In genomic region chr3:52050571-52050970, GRCh38 we compare ENCODE assay signal across 24 cellular contexts. TPM values are rescaled to one million over a fixed set of nuclear protein-coding genes. Genes with fewer than 3 reads are reported as not detected.
DNase-seq lines count a peak whose midpoint lies in the region; ATAC-seq, FAIRE-seq and TF ChIP-seq lines count a peak whose summit lies in the region.
"Had no signal": no experiment of that assay in that cellular context is flagged by ENCODE, and none has a peak within 500 bp of the region (broad histone marks: within the 10 kb centered on the region; RNA-seq: fewer than 3 reads in every experiment).

No MANE protein-coding gene starts in this region.

- H3K36me3 ChIP-seq in HepG2 (replicated peaks in 1 of 2; ENCODE audit: control insufficient read depth in 1 of 2, insufficient read depth in 2 of 2, low read length in 2 of 2): peaks cover 12 to 30% of the 10 kb centered on the region in 2 experiments; a peak in 4 of 5 replicates
- peaks cover 0 to 14% (median 3%) of the 10 kb centered on the region in 4 donors for H3K36me3 ChIP-seq in right lobe of liver
- H3K36me3 ChIP-seq in upper lobe of right lung: peaks cover 46% of the 10 kb centered on the region
- peaks cover 20% of the 10 kb centered on the region for H3K36me3 ChIP-seq in H7 (replicated peaks; ENCODE audit: control insufficient read depth, insufficient read depth, low read length)

- no peak overlapping the region for H3K4me3 Mint-ChIP-seq in activated naive CD8-positive, alpha-beta T cell treated with anti-CD3 and anti-CD28 coated beads, Interleukin-2, amount 10 ng/mL, durations not matched to agents 7 days and 5 days
- H3K4me3 Mint-ChIP-seq: activated naive CD4-positive, alpha-beta T cell treated with anti-CD3 and anti-CD28 coated beads, Interleukin-2, amount 10 ng/mL, durations not matched to agents 7 days and 5 days; CD14-positive monocyte; neural crest cell had no signal

- no peaks in the 10 kb centered on the region for H3K9me3 Mint-ChIP-seq in activated naive CD8-positive, alpha-beta T cell treated with anti-CD3 and anti-CD28 coated beads, Interleukin-2, amount 10 ng/mL, durations not matched to agents 7 days and 5 days
- H3K9me3 Mint-ChIP-seq: activated naive CD4-positive, alpha-beta T cell treated with anti-CD3 and anti-CD28 coated beads, Interleukin-2, amount 10 ng/mL, durations not matched to agents 7 days and 5 days; neural crest cell had no signal

- H3K4me3 ChIP-seq in HepG2 (replicated peaks in 1 of 3; ENCODE audit: insufficient read depth in 1 of 3, low read depth in 2 of 3, low read length in 3 of 3) (no peak overlapping the region), right lobe of liver (no peak overlapping the region), upper lobe of right lung (no peak overlapping the region), H7 (ENCODE audit: insufficient read depth, low read depth, low read length) (no peak overlapping the region)
- H3K4me3 ChIP-seq: HAP-1, thoracic aorta had no signal

- H3K4me2 ChIP-seq in HepG2 (ENCODE audit: low read depth, low read length): no peak overlapping the region

- TF ChIP-seq CTCF in HepG2 (CRISPR knock-in tag; IDR thresholded peaks at IDR 0.05) (no peak), right lobe of liver (IDR thresholded peaks at IDR 0.05) (no peak), upper lobe of right lung (IDR thresholded peaks at IDR 0.05) (no peak)

- TF ChIP-seq EP300 in HepG2 (IDR thresholded peaks at IDR 0.05; ENCODE audit: low read depth in 2 of 2, low read length in 2 of 2): no peak
- TF ChIP-seq EP300 in HepG2 (CRISPR knock-in tag; IDR thresholded peaks at IDR 0.05; ENCODE audit: borderline replicate concordance): no peak

- WGBS in HepG2 (ENCODE audit: low lambda C conversion rate): 96% methylated on average over 17 of the region's 21 CpGs
- WGBS in right lobe of liver (ENCODE audit: insufficient coverage, low coverage, low lambda C conversion rate, missing lambda C conversion rate): no CpG with 5 or more reads among the region's 21 CpGs

- DNase-seq in HepG2 (ENCODE audit: low spot score) (no peak), right lobe of liver (no peak), upper lobe of right lung (no peak), H7 (no peak), ureter (ENCODE audit: low spot score) (no peak)
- DNase-seq in activated naive CD8-positive, alpha-beta T cell treated with anti-CD3 and anti-CD28 coated beads, Interleukin-2, amount 10 ng/mL, durations not matched to agents 7 days and 5 days: no peak
- DNase-seq: activated CD4-positive, CD25-positive, alpha-beta regulatory T cell treated with anti-CD3 and anti-CD28 coated beads, Interleukin-2, amount 50 U/mL, for 72 hours; activated naive CD4-positive, alpha-beta T cell treated with anti-CD3 and anti-CD28 coated beads, Interleukin-2, amount 10 ng/mL, durations not matched to agents 7 days and 5 days; activated T-cell treated with anti-CD3 and anti-CD28 coated beads, Interleukin-2, amount 50 U/mL, for 1 hour; DMS153; GDM1; left colon; MM.1S; NCI-H1417 treated with DMSO at 0.1 percent for 48 hours; NCI-H2107; NCI-H524; RPMI8226 had no signal

- intact Hi-C loops in HepG2 (cut with micrococcal nuclease; ENCODE audit: unreplicated experiment): no loop called here
- intact Hi-C loops in right lobe of liver (cut with DNase I): loop anchor here in 1 of 2 donors (5.0 kb wide), 1 partner anchor 72 kb away; no protein-coding TSS in a partner anchor
- intact Hi-C loops in upper lobe of right lung (cut with DNase I): loop anchor here (5.0 to 10.0 kb wide), 2 partner anchors 48 to 94 kb away; no protein-coding TSS in a partner anchor

- H3K27me3 ChIP-seq in HepG2 (ENCODE audit: control insufficient read depth in 1 of 2, insufficient read depth in 2 of 2, low read length in 2 of 2): no peaks in the 10 kb centered on the region; a peak in 1 of 5 replicates
- H3K27me3 ChIP-seq in right lobe of liver: no peaks in the 10 kb centered on the region
- H3K27me3 ChIP-seq in layer of hippocampus (ENCODE audit: control insufficient read depth, insufficient read depth, low read length): no peaks in the 10 kb centered on the region
- H3K27me3 ChIP-seq in upper lobe of right lung: no peaks in the 10 kb centered on the region
- peaks cover 2% of the 10 kb centered on the region; the same call in 1 of the 2 replicates for H3K27me3 ChIP-seq in H7 (ENCODE audit: control insufficient read depth, insufficient read depth, low read length)

- no peak for FAIRE-seq in HepG2 (lab: Jason Lieb, UNC)

- H3K4me1 Mint-ChIP-seq in activated naive CD8-positive, alpha-beta T cell treated with anti-CD3 and anti-CD28 coated beads, Interleukin-2, amount 10 ng/mL, durations not matched to agents 7 days and 5 days: peaks cover 35% of the 10 kb centered on the region

- no peaks in the 10 kb centered on the region for H3K27me3 Mint-ChIP-seq in activated naive CD8-positive, alpha-beta T cell treated with anti-CD3 and anti-CD28 coated beads, Interleukin-2, amount 10 ng/mL, durations not matched to agents 7 days and 5 days
- H3K27me3 Mint-ChIP-seq: activated naive CD4-positive, alpha-beta T cell treated with anti-CD3 and anti-CD28 coated beads, Interleukin-2, amount 10 ng/mL, durations not matched to agents 7 days and 5 days had no signal

- H3K27ac ChIP-seq in HepG2 (ENCODE audit: extremely low read length, insufficient read depth, low read length) (no peak overlapping the region), right lobe of liver (no peak overlapping the region), layer of hippocampus (ENCODE audit: low read depth, low read length) (peak overlapping the region; percentile 94), upper lobe of right lung (peak overlapping the region; percentile 90)

- CTCF ChIA-PET in HepG2 (lab: Yijun Ruan, JAX; ENCODE audit: low intra/inter-chr PET ratio, low total read pairs): no interaction called here

- H3K9me3 ChIP-seq in HepG2 (ENCODE audit: low read length) (no peaks in the 10 kb centered on the region), right lobe of liver (no peaks in the 10 kb centered on the region), upper lobe of right lung (no peaks in the 10 kb centered on the region)
- H3K9me3 ChIP-seq: HAP-1, thoracic aorta had no signal

- POLR2A ChIA-PET in HepG2 (lab: Yijun Ruan, JAX): no interaction called here
- POLR2A ChIA-PET in activated naive CD8-positive, alpha-beta T cell treated with anti-CD3 and anti-CD28 coated beads, Interleukin-2, amount 10 ng/mL, durations not matched to agents 7 days and 5 days (lab: Charles Lee): no interaction called here

- no peaks in the 10 kb centered on the region for H3K79me2 ChIP-seq in HepG2 (ENCODE audit: insufficient read depth, low read length)

- no peak for TF ChIP-seq POLR2A in HepG2 (IDR thresholded peaks at IDR 0.05; ENCODE audit: insufficient read depth in 1 of 2, low read depth in 2 of 2, low read length in 2 of 2)
- no peak for TF ChIP-seq POLR2A in right lobe of liver (IDR thresholded peaks at IDR 0.05)

- peak overlapping the region; percentile 63 for H3K27ac Mint-ChIP-seq in activated naive CD8-positive, alpha-beta T cell treated with anti-CD3 and anti-CD28 coated beads, Interleukin-2, amount 10 ng/mL, durations not matched to agents 7 days and 5 days

- no peak overlapping the region for H2AFZ ChIP-seq in HepG2 (ENCODE audit: low read length)

- ATAC-seq in HepG2 (no peak), right lobe of liver (no peak), upper lobe of right lung (no peak), HG03039 (IDR thresholded peaks at IDR 0.05; ENCODE audit: unreplicated experiment) (no peak)
- ATAC-seq in activated naive CD8-positive, alpha-beta T cell treated with anti-CD3 and anti-CD28 coated beads, Interleukin-2, amount 10 ng/mL, durations not matched to agents 7 days and 5 days (ENCODE audit: low read depth): no peak
- ATAC-seq: left colon, sciatic nerve had no signal

- TF ChIP-seq RAD21 in HepG2 (CRISPR knock-in tag; IDR thresholded peaks at IDR 0.05): no peak

- BruUV-seq in HepG2 (replicated peaks; lab: Mats Ljungman, UMichigan): no TSS peak

- H3K4me1 ChIP-seq in HepG2 (ENCODE audit: insufficient read depth, low read length): peaks cover 59% of the 10 kb centered on the region
- peaks cover 0 to 7% (median 0%) of the 10 kb centered on the region in 4 donors for H3K4me1 ChIP-seq in right lobe of liver
- H3K4me1 ChIP-seq in upper lobe of right lung: peaks cover 85% of the 10 kb centered on the region

- H4K20me1 ChIP-seq in HepG2 (ENCODE audit: insufficient read depth, low read length): no peaks in the 10 kb centered on the region

- in situ Hi-C loops in HepG2 (cut with HindIII; ENCODE audit: extremely low pct_ligation_motif_present, low pct_unique_long_range_greater_than_20kb): no loop called here

- H3K36me3 Mint-ChIP-seq in activated naive CD8-positive, alpha-beta T cell treated with anti-CD3 and anti-CD28 coated beads, Interleukin-2, amount 10 ng/mL, durations not matched to agents 7 days and 5 days: peaks cover 16% of the 10 kb centered on the region

- no peak overlapping the region for H3K9ac ChIP-seq in HepG2 (ENCODE audit: insufficient read depth, low read depth, low read length)

RNA-seq across cellular contexts. Expression of gene DUSP7, which starts 5.8 kb away (rescaled TPM):
- total RNA-seq in HepG2 (2016; rRNA removed; fragmentation: Illumina TruSeq; extraction: Trizol): 6.6 and 7.3 TPM in 2 replicates
- total RNA-seq in HepG2 (2016; cell fraction: cytosol; rRNA removed; fragmentation: Illumina TruSeq; extraction: Trizol; ENCODE audit: low read depth): 4.7 and 5.1 TPM in 2 replicates
- total RNA-seq in HepG2 (2016; cell fraction: insoluble cytoplasmic fraction; rRNA removed; fragmentation: Illumina TruSeq; extraction: Trizol): 5.1 and 7.0 TPM in 2 replicates
- total RNA-seq in HepG2 (2016; cell fraction: membrane; rRNA removed; fragmentation: Illumina TruSeq; extraction: Trizol): 14.7 and 15.2 TPM in 2 replicates
- total RNA-seq in HepG2 (2016; cell fraction: nucleus; rRNA removed; fragmentation: Illumina TruSeq; extraction: Trizol): 4.6 and 4.7 TPM in 2 replicates
- polyA plus RNA-seq in HepG2 (2011; rRNA removed): 8.7 and 8.8 TPM in 2 replicates
- polyA plus RNA-seq in HepG2 (2011; cell fraction: cytosol; rRNA removed): 8.3 and 10.5 TPM in 2 replicates
- 5.7 and 6.3 TPM in 2 replicates for polyA plus RNA-seq in HepG2 (2011; cell fraction: nucleus; rRNA removed)
- polyA plus RNA-seq in HepG2 (2012): 2.9 and 3.4 TPM in 2 replicates
- polyA plus RNA-seq in HepG2 (2016; cell fraction: cytosol; fragmentation: Illumina TruSeq; extraction: Trizol; ENCODE audit: low read depth): 7.5 and 8.7 TPM in 2 replicates
- polyA plus RNA-seq in HepG2 (2016; cell fraction: insoluble cytoplasmic fraction; fragmentation: Illumina TruSeq; extraction: Trizol; ENCODE audit: low read depth): 9.3 and 11.6 TPM in 2 replicates
- polyA plus RNA-seq in HepG2 (2016; cell fraction: membrane; fragmentation: Illumina TruSeq; extraction: Trizol; ENCODE audit: low read depth): 15.7 and 19.4 TPM in 2 replicates
- 7.9 and 8.3 TPM in 2 replicates for polyA plus RNA-seq in HepG2 (2016; cell fraction: nucleus; fragmentation: Illumina TruSeq; extraction: Trizol; ENCODE audit: insufficient read depth, low read depth)
- 31.6 and 87.2 TPM in 2 replicates for polyA minus RNA-seq in HepG2 (2011; rRNA and poly(A)+ RNA removed; ENCODE audit: low replicate concordance)
- polyA minus RNA-seq in HepG2 (2011; cell fraction: cytosol; rRNA and poly(A)+ RNA removed): 8.1 and 9.1 TPM in 2 replicates
- polyA minus RNA-seq in HepG2 (2011; cell fraction: nucleus; rRNA and poly(A)+ RNA removed): 4.6 and 5.6 TPM in 2 replicates
- total RNA-seq in right lobe of liver: 1 to 10 TPM; 3.0 to 4.2 (median 3.5) TPM
- total RNA-seq in activated naive CD8-positive, alpha-beta T cell treated with anti-CD3 and anti-CD28 coated beads, Interleukin-2, amount 10 ng/mL, durations not matched to agents 7 days and 5 days: 10 to 100 TPM; 30.9 to 31.3 TPM
- 40.7 TPM for total RNA-seq in upper lobe of right lung
- 19.5 and 21.7 TPM in 2 replicates for total RNA-seq in H7 (2014; rRNA removed; shearing (Covaris generic))
- total RNA-seq in ureter: 22.2 TPM

RNA-seq across cellular contexts. Expression of gene RPL29, which starts 54.9 kb away (rescaled TPM):
- 1,348 and 1,507 TPM in 2 replicates for total RNA-seq in HepG2 (2016; rRNA removed; fragmentation: Illumina TruSeq; extraction: Trizol)
- total RNA-seq in HepG2 (2016; cell fraction: cytosol; rRNA removed; fragmentation: Illumina TruSeq; extraction: Trizol; ENCODE audit: low read depth): 2,410 and 2,561 TPM in 2 replicates
- total RNA-seq in HepG2 (2016; cell fraction: insoluble cytoplasmic fraction; rRNA removed; fragmentation: Illumina TruSeq; extraction: Trizol): 1,336 and 1,557 TPM in 2 replicates
- total RNA-seq in HepG2 (2016; cell fraction: membrane; rRNA removed; fragmentation: Illumina TruSeq; extraction: Trizol): 3,125 and 3,259 TPM in 2 replicates
- 561 and 582 TPM in 2 replicates for total RNA-seq in HepG2 (2016; cell fraction: nucleus; rRNA removed; fragmentation: Illumina TruSeq; extraction: Trizol)
- 2,212 and 2,263 TPM in 2 replicates for polyA plus RNA-seq in HepG2 (2011; rRNA removed)
- polyA plus RNA-seq in HepG2 (2011; cell fraction: cytosol; rRNA removed): 3,529 and 3,773 TPM in 2 replicates
- 1,156 and 1,364 TPM in 2 replicates for polyA plus RNA-seq in HepG2 (2011; cell fraction: nucleus; rRNA removed)
- polyA plus RNA-seq in HepG2 (2012): 2,468 and 3,197 TPM in 2 replicates
- 3,334 and 3,729 TPM in 2 replicates for polyA plus RNA-seq in HepG2 (2016; cell fraction: cytosol; fragmentation: Illumina TruSeq; extraction: Trizol; ENCODE audit: low read depth)
- 2,145 and 2,237 TPM in 2 replicates for polyA plus RNA-seq in HepG2 (2016; cell fraction: insoluble cytoplasmic fraction; fragmentation: Illumina TruSeq; extraction: Trizol; ENCODE audit: low read depth)
- polyA plus RNA-seq in HepG2 (2016; cell fraction: membrane; fragmentation: Illumina TruSeq; extraction: Trizol; ENCODE audit: low read depth): 4,346 and 4,410 TPM in 2 replicates
- 1,173 and 1,267 TPM in 2 replicates for polyA plus RNA-seq in HepG2 (2016; cell fraction: nucleus; fragmentation: Illumina TruSeq; extraction: Trizol; ENCODE audit: insufficient read depth, low read depth)
- polyA minus RNA-seq in HepG2 (2011; rRNA and poly(A)+ RNA removed; ENCODE audit: low replicate concordance): 1,196 and 1,308 TPM in 2 replicates
- polyA minus RNA-seq in HepG2 (2011; cell fraction: cytosol; rRNA and poly(A)+ RNA removed): 819 and 837 TPM in 2 replicates
- polyA minus RNA-seq in HepG2 (2011; cell fraction: nucleus; rRNA and poly(A)+ RNA removed): 324 and 432 TPM in 2 replicates
- total RNA-seq in right lobe of liver: 100 to 1,000 TPM; 396 to 971 (median 447) TPM
- 1,000 to 10,000 TPM; 1,076 to 1,089 TPM for total RNA-seq in activated naive CD8-positive, alpha-beta T cell treated with anti-CD3 and anti-CD28 coated beads, Interleukin-2, amount 10 ng/mL, durations not matched to agents 7 days and 5 days
- 810 TPM for total RNA-seq in upper lobe of right lung
- total RNA-seq in H7 (2014; rRNA removed; shearing (Covaris generic)): 1,001 and 1,107 TPM in 2 replicates
- total RNA-seq in ureter: 1,577 TPM

Comparison
In these comparisons a context has a peak if more than half of its experiments do, and no peak if none do; other contexts are left out.
1. H3K27ac ChIP-seq: peak in layer of hippocampus (single experiment) and upper lobe of right lung (single experiment); none in HepG2 (single experiment) and right lobe of liver (0 of 3).